ENCODE assay signal across 8 cellular contexts in the genomic region with DNA sequence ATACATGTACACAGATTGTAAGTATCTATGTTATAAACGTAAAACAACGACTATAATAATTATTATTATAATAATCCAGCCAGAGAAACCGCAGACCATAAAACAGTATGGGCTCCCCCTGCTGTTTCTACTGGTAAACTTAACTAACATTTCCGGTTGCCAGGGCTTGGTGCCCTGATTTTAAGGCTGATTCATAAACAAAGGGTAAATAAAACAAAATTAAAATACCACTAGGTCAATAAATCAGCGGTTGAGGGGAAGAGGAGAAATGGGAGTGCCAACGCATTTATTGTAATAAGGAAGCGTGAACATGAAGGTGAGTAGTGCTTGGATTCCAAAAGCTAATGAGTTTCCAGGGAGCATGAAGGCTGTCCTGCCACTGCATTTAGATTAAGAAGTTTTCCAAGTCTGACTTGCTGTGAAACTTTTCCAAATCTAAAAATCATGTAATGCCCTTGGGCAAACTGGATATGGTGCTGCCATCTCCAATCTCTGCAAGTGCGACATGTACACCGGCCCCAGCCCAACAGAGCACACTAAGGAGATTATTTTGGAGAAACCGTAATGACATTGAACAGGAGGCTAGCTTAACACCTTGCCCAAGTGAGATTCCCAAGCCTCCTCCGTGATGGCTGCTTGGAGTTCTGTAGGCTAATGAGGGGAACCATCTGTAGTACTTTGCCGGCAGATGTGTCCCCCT. TPM values are rescaled to one million over a fixed set of nuclear protein-coding genes. Genes with fewer than 3 reads are reported as not detected.
DNase-seq lines count a peak whose midpoint lies in the region; ATAC-seq and TF ChIP-seq lines count a peak whose summit lies in the region.

No MANE protein-coding gene starts in this region.

- H3K4me1 ChIP-seq in cardiac muscle cell (ENCODE audit: low read depth) (peaks cover 16% of the 10 kb centered on the region), right lobe of liver (peaks cover 0 to 15% (median 4%) of the 10 kb centered on the region in 4 donors)

- in situ Hi-C loops in astrocyte of the cerebellum (cut with HindIII; ENCODE audit: low sequenced_read_pairs): loop anchor here (10.0 to 25.0 kb wide), 2 partner anchors 243 to 600 kb away; no protein-coding TSS in a partner anchor

- TF ChIP-seq POLR2A in NB4 (IDR thresholded peaks at IDR 0.05; ENCODE audit: extremely low read depth, insufficient read length): no peak
- no peak for TF ChIP-seq POLR2A in right lobe of liver (IDR thresholded peaks at IDR 0.05)

- H3K27ac ChIP-seq in cardiac muscle cell (no peak overlapping the region), right lobe of liver (no peak overlapping the region)

- DNase-seq in cardiac muscle cell (ENCODE audit: low read depth in 1 of 2, low spot score in 1 of 2) (peak; percentile 51 to 57), left cardiac atrium (no peak), NB4 (ENCODE audit: low read depth) (peak; percentile 45), astrocyte of the cerebellum (ENCODE audit: low read depth) (no peak), right lobe of liver (no peak), NCI-H187 treated with DMSO at 0.1 percent for 48 hours (lab: John Stamatoyannopoulos, UW) (no peak), ureter (ENCODE audit: low spot score) (no peak)

- no peak overlapping the region for H3K4me3 ChIP-seq in cardiac muscle cell
- H3K4me3 ChIP-seq in NB4 (ENCODE audit: low read depth, low read length): no peak overlapping the region
- no peak overlapping the region for H3K4me3 ChIP-seq in astrocyte of the cerebellum (ENCODE audit: low read depth, low read length)
- no peak overlapping the region for H3K4me3 ChIP-seq in right lobe of liver

- H3K27me3 ChIP-seq in cardiac muscle cell (no peaks in the 10 kb centered on the region), right lobe of liver (no peaks in the 10 kb centered on the region)

- intact Hi-C loops in left cardiac atrium (cut with DNase I) (loop anchor here in 1 of 2 donors (2.0 to 10.0 kb wide), 5 partner anchors 133 to 601 kb away; a partner anchor contains a TSS), right lobe of liver (cut with DNase I) (loop anchor here in 1 of 2 donors (5.0 to 10.0 kb wide), 2 partner anchors 103 to 170 kb away; partner anchors contain the start of gene NFE2L2)

- peak; percentile 66 for TF ChIP-seq CTCF in cardiac muscle cell (IDR thresholded peaks at IDR 0.05; ENCODE audit: low read depth, low read length)
- peak; percentile 65 for TF ChIP-seq CTCF in NB4 (IDR thresholded peaks at IDR 0.05; ENCODE audit: low read depth, low read length)
- peak; percentile 63 for TF ChIP-seq CTCF in astrocyte of the cerebellum (IDR thresholded peaks at IDR 0.05; ENCODE audit: low read depth, low read length, missing control alignments)
- TF ChIP-seq CTCF in right lobe of liver (IDR thresholded peaks at IDR 0.05): peak; percentile 34 to 68 (median 60)

- H3K36me3 ChIP-seq in cardiac muscle cell (no peaks in the 10 kb centered on the region), right lobe of liver (no peaks in the 10 kb centered on the region)

- 26% methylated on average over 9 of the region's 12 CpGs for WGBS in right lobe of liver (ENCODE audit: insufficient coverage, low coverage, low lambda C conversion rate, missing lambda C conversion rate)

- H3K9me3 ChIP-seq in cardiac muscle cell (ENCODE audit: low read depth) (no peaks in the 10 kb centered on the region), right lobe of liver (no peaks in the 10 kb centered on the region)

- no peak for ATAC-seq in left cardiac atrium
- ATAC-seq in right lobe of liver: peak in 2 of 4 donors; percentile 14 to 34
- ATAC-seq in GM21367 (IDR thresholded peaks at IDR 0.05; ENCODE audit: unreplicated experiment): no peak

RNA-seq across cellular contexts. Expression of gene HNRNPA3, which starts 50.7 kb away (rescaled TPM):
- total RNA-seq in cardiac muscle cell (63.2 and 78.6 TPM in 2 replicates), left cardiac atrium (100 to 1,000 TPM in 1 of 2 donors, 10 to 100 TPM in 1; 81.3 to 117 TPM), right lobe of liver (10 to 100 TPM; 22.4 to 70.4 (median 54.8) TPM), ureter (251 TPM)
- 67.3 and 81.7 TPM in 2 replicates for polyA plus RNA-seq in cardiac muscle cell

Comparison
In these comparisons a context has a peak if more than half of its experiments do, and no peak if none do; other contexts are left out.
1. DNase-seq: peak in cardiac muscle cell (2 of 2) and NB4 (single experiment); none in left cardiac atrium (single experiment), astrocyte of the cerebellum (single experiment), right lobe of liver (0 of 3), NCI-H187 treated with DMSO at 0.1 percent for 48 hours (single experiment) and ureter (single experiment).
2. Peak in every context shown above with its lines, with median percentiles within 50 percentile points of each other: CTCF ChIP-seq.